In genomic region chr11:130070109-130070828, GRCh38 we compare ENCODE assay signal across 7 cellular contexts. TPM values are rescaled to one million over a fixed set of nuclear protein-coding genes. Genes with fewer than 3 reads are reported as not detected.
DNase-seq lines count a peak whose midpoint lies in the region; ATAC-seq and TF ChIP-seq lines count a peak whose summit lies in the region.

No MANE protein-coding gene starts in this region.

- peaks cover 27 to 28% of the 10 kb centered on the region in 2 donors for H3K4me1 Mint-ChIP-seq in natural killer cell treated with Interleukin-12 subunit alpha and Interleukin-12 subunit beta and Interleukin-15 and Interleukin-18, amount 100 ng/mL, for 72 hours (ENCODE audit: low read depth in 2 of 2)

- no peaks in the 10 kb centered on the region for H3K27me3 ChIP-seq in suprapubic skin

- peaks cover 45% of the 10 kb centered on the region for H3K4me1 ChIP-seq in suprapubic skin

- no peaks in the 10 kb centered on the region for H3K36me3 Mint-ChIP-seq in natural killer cell treated with Interleukin-12 subunit alpha and Interleukin-12 subunit beta and Interleukin-15 and Interleukin-18, amount 100 ng/mL, for 72 hours

- 0% methylated on average over 29 of the region's 99 CpGs for WGBS in suprapubic skin

- no peaks in the 10 kb centered on the region for H3K36me3 ChIP-seq in suprapubic skin

- TF ChIP-seq EP300 in suprapubic skin (IDR thresholded peaks at IDR 0.05): no peak

- DNase-seq in NCI-H526 (lab: John Stamatoyannopoulos, UW) (peak; percentile 56 to 92), activated T-helper 1 cell treated with Interleukin-2 at 50 U/mL for 16 hours (ENCODE audit: low read depth) (peak; percentile 30), fibroblast of mammary gland (ENCODE audit: low read depth) (no peak), suprapubic skin (ENCODE audit: low spot score in 2 of 2) (peak; percentile 70 to 80)
- no peak for DNase-seq in natural killer cell treated with Interleukin-12 subunit alpha and Interleukin-12 subunit beta and Interleukin-15 and Interleukin-18, amount 100 ng/mL, for 72 hours (ENCODE audit: low spot score)

- no peaks in the 10 kb centered on the region for H3K9me3 Mint-ChIP-seq in natural killer cell treated with Interleukin-12 subunit alpha and Interleukin-12 subunit beta and Interleukin-15 and Interleukin-18, amount 100 ng/mL, for 72 hours

- H3K27ac ChIP-seq in suprapubic skin: peak overlapping the region; percentile 91

- H3K4me3 Mint-ChIP-seq in natural killer cell treated with Interleukin-12 subunit alpha and Interleukin-12 subunit beta and Interleukin-15 and Interleukin-18, amount 100 ng/mL, for 72 hours: peak overlapping the region; percentile 97

- no peaks in the 10 kb centered on the region for H3K9me3 ChIP-seq in suprapubic skin

- TF ChIP-seq CTCF in fibroblast of mammary gland (conservative IDR thresholded peaks at IDR 0.05; ENCODE audit: control insufficient read depth, insufficient read depth, low read depth, low read length) (no peak), suprapubic skin (IDR thresholded peaks at IDR 0.05) (no peak)

- peak; percentile 11 for ATAC-seq in GM18508 (IDR thresholded peaks at IDR 0.05; ENCODE audit: insufficient read depth, unreplicated experiment)
- peak; percentile 23 for ATAC-seq in HG02642 (IDR thresholded peaks at IDR 0.05; ENCODE audit: poor library complexity, unreplicated experiment)
- ATAC-seq in natural killer cell treated with Interleukin-12 subunit alpha and Interleukin-12 subunit beta and Interleukin-15 and Interleukin-18, amount 100 ng/mL, for 72 hours: peak; percentile 34 to 43

- H3K4me3 ChIP-seq in fibroblast of mammary gland (ENCODE audit: control insufficient read depth, low read depth, low read length) (peak overlapping the region; percentile 67), suprapubic skin (peak overlapping the region; percentile 70)

- TF ChIP-seq POLR2A in suprapubic skin (IDR thresholded peaks at IDR 0.05): no peak

- peak overlapping the region; percentile 76 to 77 for H3K27ac Mint-ChIP-seq in natural killer cell treated with Interleukin-12 subunit alpha and Interleukin-12 subunit beta and Interleukin-15 and Interleukin-18, amount 100 ng/mL, for 72 hours

- peaks cover 0 to 2% of the 10 kb centered on the region in 2 donors for H3K27me3 Mint-ChIP-seq in natural killer cell treated with Interleukin-12 subunit alpha and Interleukin-12 subunit beta and Interleukin-15 and Interleukin-18, amount 100 ng/mL, for 72 hours

RNA-seq across cellular contexts. Expression of gene APLP2, which starts 0.6 kb away (rescaled TPM):
- total RNA-seq in natural killer cell treated with Interleukin-12 subunit alpha and Interleukin-12 subunit beta and Interleukin-15 and Interleukin-18, amount 100 ng/mL, for 72 hours: 10 to 100 TPM; 37.9 to 56.2 TPM
- total RNA-seq in suprapubic skin: 100 to 1,000 TPM; 150 to 237 (median 174) TPM

Comparison
In these comparisons a context has a peak if more than half of its experiments do, and no peak if none do; other contexts are left out.
1. DNase-seq: peak in NCI-H526 (2 of 2), activated T-helper 1 cell treated with Interleukin-2 at 50 U/mL for 16 hours (single experiment) and suprapubic skin (2 of 2); none in fibroblast of mammary gland (single experiment) and natural killer cell treated with Interleukin-12 subunit alpha and Interleukin-12 subunit beta and Interleukin-15 and Interleukin-18, amount 100 ng/mL, for 72 hours (single experiment).
2. Peak in every context shown above with its lines, with median percentiles within 50 percentile points of each other: ATAC-seq.